In the genomic region with DNA sequence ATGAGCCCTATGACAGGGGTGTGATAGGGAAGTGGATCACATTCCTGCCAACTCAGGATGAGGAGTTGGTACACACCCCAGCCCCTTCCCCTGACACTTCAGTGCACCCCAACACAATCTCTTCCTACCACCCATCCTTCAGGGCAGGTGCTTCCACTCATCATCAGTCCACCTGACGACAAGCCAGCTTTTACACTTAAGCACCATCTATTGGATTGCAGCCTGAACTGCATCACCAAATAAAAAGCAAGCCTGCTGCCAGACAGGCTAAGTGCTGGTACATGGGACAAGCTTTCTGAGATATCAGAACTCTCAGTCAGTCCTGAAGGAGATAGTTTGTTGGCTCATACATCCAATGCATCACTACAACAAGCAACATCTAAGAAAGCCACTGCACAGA, we compare ENCODE assay signal across 20 cellular contexts.
DNase-seq lines count a peak whose midpoint lies in the region; ATAC-seq and TF ChIP-seq lines count a peak whose summit lies in the region.
"Had no signal": no experiment of that assay in that cellular context is flagged by ENCODE, and none has a peak within 500 bp of the region (broad histone marks: within the 10 kb centered on the region; RNA-seq: fewer than 3 reads in every experiment).

No MANE protein-coding gene starts in this region.

- H3K4me2 ChIP-seq in mammary epithelial cell (ENCODE audit: insufficient read depth, low read depth, low read length): no peak overlapping the region

- no TSS peak for BruUV-seq in mammary epithelial cell (replicated peaks; lab: Mats Ljungman, UMichigan)
- BruUV-seq in Caco-2 (replicated peaks; lab: Mats Ljungman, UMichigan): no TSS peak

- ATAC-seq in activated CD8-positive, alpha-beta T cell treated with anti-CD3 and anti-CD28 coated beads, Interleukin-2, amount 10 ng/mL, durations not matched to agents 7 days and 5 days: no peak
- ATAC-seq in activated CD8-positive, alpha-beta T cell treated with anti-CD3 and anti-CD28 coated beads for 36 hours: no peak
- ATAC-seq in mucosa of descending colon: peak; percentile 48
- ATAC-seq: left colon had no signal

- no peaks in the 10 kb centered on the region for H3K36me3 Mint-ChIP-seq in activated CD8-positive, alpha-beta T cell treated with anti-CD3 and anti-CD28 coated beads, Interleukin-2, amount 10 ng/mL, durations not matched to agents 7 days and 5 days (ENCODE audit: low read depth)
- no peaks in the 10 kb centered on the region for H3K36me3 Mint-ChIP-seq in activated CD8-positive, alpha-beta T cell treated with anti-CD3 and anti-CD28 coated beads for 36 hours (ENCODE audit: low read depth)
- H3K36me3 Mint-ChIP-seq in Caco-2 (ENCODE audit: insufficient read depth, unreplicated experiment): no peaks in the 10 kb centered on the region
- H3K36me3 Mint-ChIP-seq: CD14-positive monocyte had no signal

- WGBS in mammary epithelial cell (ENCODE audit: low coverage, missing lambda C conversion rate): 44% methylated on average over 1 of the region's 1 CpG

- H3K27me3 Mint-ChIP-seq in activated CD8-positive, alpha-beta T cell treated with anti-CD3 and anti-CD28 coated beads, Interleukin-2, amount 10 ng/mL, durations not matched to agents 7 days and 5 days (ENCODE audit: low read depth): peaks cover 10% of the 10 kb centered on the region
- no peaks in the 10 kb centered on the region for H3K27me3 Mint-ChIP-seq in activated CD8-positive, alpha-beta T cell treated with anti-CD3 and anti-CD28 coated beads for 36 hours
- no peaks in the 10 kb centered on the region for H3K27me3 Mint-ChIP-seq in Caco-2 (ENCODE audit: insufficient read depth, unreplicated experiment)

- no peaks in the 10 kb centered on the region for H4K20me1 ChIP-seq in mammary epithelial cell (ENCODE audit: insufficient read depth, low read length)

- H3K9me3 ChIP-seq in mammary epithelial cell (replicated peaks; ENCODE audit: insufficient read depth, low read length) (no peaks in the 10 kb centered on the region), mucosa of descending colon (peaks cover 8% of the 10 kb centered on the region), Caco-2 (0 out of 2 replicates have a peak, but pooled peaks cover 3% of the 10 kb centered on the region)
- H3K9me3 ChIP-seq: upper lobe of left lung had no signal

- no peak overlapping the region for H3K9ac ChIP-seq in mammary epithelial cell (ENCODE audit: insufficient read depth, low read length)

- H3K36me3 ChIP-seq in mammary epithelial cell (ENCODE audit: insufficient read depth, low read length) (no peaks in the 10 kb centered on the region), mucosa of descending colon (ENCODE audit: low read depth) (no peaks in the 10 kb centered on the region), Caco-2 (ENCODE audit: control insufficient read depth, insufficient read depth, low read length) (no peaks in the 10 kb centered on the region)
- H3K36me3 ChIP-seq: cardiac muscle cell, upper lobe of left lung had no signal

- H2AFZ ChIP-seq in mammary epithelial cell (ENCODE audit: low read depth, low read length): no peak overlapping the region

- no peaks in the 10 kb centered on the region for H3K4me1 Mint-ChIP-seq in activated CD8-positive, alpha-beta T cell treated with anti-CD3 and anti-CD28 coated beads, Interleukin-2, amount 10 ng/mL, durations not matched to agents 7 days and 5 days (ENCODE audit: low read depth)
- no peaks in the 10 kb centered on the region for H3K4me1 Mint-ChIP-seq in activated CD8-positive, alpha-beta T cell treated with anti-CD3 and anti-CD28 coated beads for 36 hours (ENCODE audit: low read depth)
- H3K4me1 Mint-ChIP-seq in Caco-2 (ENCODE audit: low read depth, unreplicated experiment): peaks cover 6% of the 10 kb centered on the region
- H3K4me1 Mint-ChIP-seq: CD14-positive monocyte had no signal

- H3K79me2 ChIP-seq in mammary epithelial cell (ENCODE audit: insufficient read depth, low read length): no peaks in the 10 kb centered on the region

- no peak overlapping the region for H3K27ac ChIP-seq in mammary epithelial cell (ENCODE audit: insufficient read depth, low read depth, low read length)
- H3K27ac ChIP-seq: cardiac muscle cell, epithelial cell of prostate, upper lobe of left lung had no signal

- dilution Hi-C loops in mammary epithelial cell (cut with HindIII; ENCODE audit: low sequenced_read_pairs): no loop called here

- peak overlapping the region; percentile 10 for H3K27ac Mint-ChIP-seq in activated CD8-positive, alpha-beta T cell treated with anti-CD3 and anti-CD28 coated beads, Interleukin-2, amount 10 ng/mL, durations not matched to agents 7 days and 5 days
- H3K27ac Mint-ChIP-seq in activated CD8-positive, alpha-beta T cell treated with anti-CD3 and anti-CD28 coated beads for 36 hours: no peak overlapping the region
- no peak overlapping the region for H3K27ac Mint-ChIP-seq in Caco-2 (ENCODE audit: unreplicated experiment)
- H3K27ac Mint-ChIP-seq: activated T-helper 2 cell treated with anti-CD3 and anti-CD28 coated beads, Interferon-gamma antibody, Interleukin-2, Interleukin-4, amounts not matched to agents 10 μg/mL and 5 μg/mL and 100 μg/mL, durations not matched to agents 14 hours and 24 hours and 36 hours had no signal

- intact Hi-C loops in activated CD8-positive, alpha-beta T cell treated with anti-CD3 and anti-CD28 coated beads for 36 hours (cut with micrococcal nuclease): no loop called here
- intact Hi-C loops in mammary epithelial cell (cut with micrococcal nuclease) (no loop called here), mucosa of descending colon (cut with DNase I, micrococcal nuclease) (no loop called here), Caco-2 (cut with micrococcal nuclease; ENCODE audit: unreplicated experiment) (loop anchor here (10.0 kb wide), 1 partner anchor 548 kb away; no protein-coding TSS in a partner anchor)

- no peak overlapping the region for H3K4me3 Mint-ChIP-seq in activated CD8-positive, alpha-beta T cell treated with anti-CD3 and anti-CD28 coated beads, Interleukin-2, amount 10 ng/mL, durations not matched to agents 7 days and 5 days
- no peak overlapping the region for H3K4me3 Mint-ChIP-seq in activated CD8-positive, alpha-beta T cell treated with anti-CD3 and anti-CD28 coated beads for 36 hours
- no peak overlapping the region for H3K4me3 Mint-ChIP-seq in Caco-2 (ENCODE audit: unreplicated experiment)
- H3K4me3 Mint-ChIP-seq: CD14-positive monocyte had no signal

- H3K4me3 ChIP-seq in LNCaP clone FGC (ENCODE audit: low read depth, low read length) (no peak overlapping the region), mammary epithelial cell (replicated peaks in 1 of 3; ENCODE audit: insufficient read depth in 1 of 3, low read depth in 2 of 3, low read length in 3 of 3) (no peak overlapping the region), mucosa of descending colon (no peak overlapping the region), Caco-2 (ENCODE audit: low read depth, low read length) (no peak overlapping the region)
- H3K4me3 ChIP-seq: cardiac muscle cell, upper lobe of left lung had no signal

- in situ Hi-C loops in mammary epithelial cell (cut with MboI; ENCODE audit: low sequenced_read_pairs in 2 of 2): no loop called here

- TF ChIP-seq CTCF in activated CD8-positive, alpha-beta T cell treated with anti-CD3 and anti-CD28 coated beads for 36 hours (IDR thresholded peaks at IDR 0.05): no peak
- TF ChIP-seq CTCF in LNCaP clone FGC (IDR thresholded peaks at IDR 0.05; ENCODE audit: control insufficient read depth, extremely low read depth, insufficient read depth) (peak; percentile 37), mammary epithelial cell (conservative IDR thresholded peaks at IDR 0.05 in 1 of 2, IDR thresholded peaks at IDR 0.05 in 1 of 2; ENCODE audit: extremely low read depth in 1 of 2, insufficient read depth in 1 of 2, low read depth in 1 of 2, low read length in 2 of 2) (peak; percentile 21 to 35), mucosa of descending colon (IDR thresholded peaks at IDR 0.05) (no peak), Caco-2 (IDR thresholded peaks at IDR 0.05; ENCODE audit: insufficient read depth in 1 of 2, low read depth in 1 of 2, low read length in 1 of 2, severe bottlenecking in 1 of 2, unreplicated experiment in 1 of 2) (peak in 1 of 2 experiments; percentile 6)

- peak; percentile 25 for DNase-seq in activated CD8-positive, alpha-beta T cell treated with anti-CD3 and anti-CD28 coated beads, Interleukin-2, amount 10 ng/mL, durations not matched to agents 7 days and 5 days
- DNase-seq in activated CD8-positive, alpha-beta T cell treated with anti-CD3 and anti-CD28 coated beads for 36 hours: no peak
- DNase-seq in LNCaP clone FGC (ENCODE audit: low read depth) (no peak), mammary epithelial cell (peak; percentile 23), mucosa of descending colon (no peak), Caco-2 (no peak), occipital lobe (lab: John Stamatoyannopoulos, UW) (no peak)
- no peak for DNase-seq in activated CD4-positive, CD25-positive, alpha-beta regulatory T cell treated with anti-CD3 and anti-CD28 coated beads, Interleukin-2, amount 50 U/mL, for 72 hours
- DNase-seq: activated CD4-positive, alpha-beta T cell treated with anti-CD3 and anti-CD28 coated beads for 1 hour; foreskin melanocyte; Kasumi-1; left colon; NCI-H526; small intestine; stimulated activated CD4-positive, alpha-beta T cell treated with anti-CD3 and anti-CD28 coated beads, Interleukin-4, amount 100 ng/mL, for 1 hour; upper lobe of left lung had no signal

- CTCF ChIA-PET in activated CD8-positive, alpha-beta T cell treated with anti-CD3 and anti-CD28 coated beads, Interleukin-2, amount 10 ng/mL, durations not matched to agents 7 days and 5 days (lab: Charles Lee): interaction anchor here (0.6 to 1.7 kb wide), 4 partner anchors 16 to 452 kb away, joined by 3 to 4 read pairs (median 4); no protein-coding TSS in a partner anchor
- CTCF ChIA-PET in activated CD8-positive, alpha-beta T cell treated with anti-CD3 and anti-CD28 coated beads for 36 hours (lab: Charles Lee): interaction anchor here (0.6 to 1.6 kb wide), 3 partner anchors 140 to 401 kb away, joined by 3 to 5 read pairs (median 3); no protein-coding TSS in a partner anchor
- CTCF ChIA-PET in mammary epithelial cell (lab: Charles Lee; ENCODE audit: low non-redundant PET) (no interaction called here), Caco-2 (lab: Charles Lee) (no interaction called here)

- H3K27me3 ChIP-seq in mammary epithelial cell (ENCODE audit: insufficient read depth, low read length) (no peaks in the 10 kb centered on the region), Caco-2 (replicated peaks; ENCODE audit: control insufficient read depth, insufficient read depth, low read length) (no peaks in the 10 kb centered on the region)
- H3K27me3 ChIP-seq: cardiac muscle cell, upper lobe of left lung had no signal

- POLR2A ChIA-PET in activated CD8-positive, alpha-beta T cell treated with anti-CD3 and anti-CD28 coated beads, Interleukin-2, amount 10 ng/mL, durations not matched to agents 7 days and 5 days (lab: Charles Lee): no interaction called here
- POLR2A ChIA-PET in activated CD8-positive, alpha-beta T cell treated with anti-CD3 and anti-CD28 coated beads for 36 hours (lab: Charles Lee): interaction anchor here (1.2 kb wide), 1 partner anchor 9 kb away, joined by 3 read pairs; no protein-coding TSS in a partner anchor
- POLR2A ChIA-PET in Caco-2 (lab: Charles Lee): no interaction called here

- no peaks in the 10 kb centered on the region for H3K9me3 Mint-ChIP-seq in activated CD8-positive, alpha-beta T cell treated with anti-CD3 and anti-CD28 coated beads, Interleukin-2, amount 10 ng/mL, durations not matched to agents 7 days and 5 days (ENCODE audit: insufficient read depth)
- no peaks in the 10 kb centered on the region for H3K9me3 Mint-ChIP-seq in activated CD8-positive, alpha-beta T cell treated with anti-CD3 and anti-CD28 coated beads for 36 hours
- H3K9me3 Mint-ChIP-seq in Caco-2 (ENCODE audit: unreplicated experiment): peaks cover 8% of the 10 kb centered on the region

- no peaks in the 10 kb centered on the region for H3K4me1 ChIP-seq in mammary epithelial cell (ENCODE audit: insufficient read depth, low read length)
- no peaks in the 10 kb centered on the region for H3K4me1 ChIP-seq in mucosa of descending colon (ENCODE audit: low read depth)
- peaks cover 4% of the 10 kb centered on the region; the same call in 1 of the 2 replicates for H3K4me1 ChIP-seq in Caco-2
- H3K4me1 ChIP-seq: upper lobe of left lung had no signal

Comparison
In these comparisons a context has a peak if more than half of its experiments do, and no peak if none do; other contexts are left out.
1. DNase-seq: peak in activated CD8-positive, alpha-beta T cell treated with anti-CD3 and anti-CD28 coated beads, Interleukin-2, amount 10 ng/mL, durations not matched to agents 7 days and 5 days (single experiment) and mammary epithelial cell (single experiment); none in activated CD8-positive, alpha-beta T cell treated with anti-CD3 and anti-CD28 coated beads for 36 hours (single experiment), LNCaP clone FGC (single experiment), mucosa of descending colon (0 of 3), activated CD4-positive, CD25-positive, alpha-beta regulatory T cell treated with anti-CD3 and anti-CD28 coated beads, Interleukin-2, amount 50 U/mL, for 72 hours (single experiment), Caco-2 (0 of 2) and occipital lobe (single experiment).
2. CTCF ChIP-seq: peak in LNCaP clone FGC (single experiment) and mammary epithelial cell (2 of 2); none in activated CD8-positive, alpha-beta T cell treated with anti-CD3 and anti-CD28 coated beads for 36 hours (single experiment) and mucosa of descending colon (single experiment).
3. CTCF ChIA-PET loops: an anchor here in activated CD8-positive, alpha-beta T cell treated with anti-CD3 and anti-CD28 coated beads, Interleukin-2, amount 10 ng/mL, durations not matched to agents 7 days and 5 days (0.6 to 1.7 kb wide) and activated CD8-positive, alpha-beta T cell treated with anti-CD3 and anti-CD28 coated beads for 36 hours (0.6 to 1.6 kb wide); none called in mammary epithelial cell and Caco-2.